Comparison of ENCODE assay signal across 8 cellular contexts in genomic region chr17:17641621-17642409, GRCh38. TPM values are rescaled to one million over a fixed set of nuclear protein-coding genes. Genes with fewer than 3 reads are reported as not detected.
DNase-seq lines count a peak whose midpoint lies in the region; ATAC-seq, FAIRE-seq and TF ChIP-seq lines count a peak whose summit lies in the region.

No MANE protein-coding gene starts in this region.

- no peaks in the 10 kb centered on the region for H3K36me3 Mint-ChIP-seq in activated B cell treated with CpG ODN at 0.5 μM for 24 hours (ENCODE audit: low read depth)

- H3K9me1 ChIP-seq in keratinocyte (ENCODE audit: control insufficient read depth, extremely low read depth, insufficient read depth, low read length): no peaks in the 10 kb centered on the region

- H3K4me1 ChIP-seq in keratinocyte (ENCODE audit: control insufficient read depth, extremely low read depth, insufficient read depth, low read length): no peaks in the 10 kb centered on the region

- H3K4me2 ChIP-seq in keratinocyte (ENCODE audit: control insufficient read depth, extremely low read depth, insufficient read depth, low read depth, low read length): no peak overlapping the region

- H2AFZ ChIP-seq in keratinocyte (ENCODE audit: control insufficient read depth, low read length): no peak overlapping the region

- DNase-seq in ACHN: peak; percentile 73
- DNase-seq in H4 (ENCODE audit: low spot score): peak; percentile 69
- peak; percentile 46 for DNase-seq in NCI-H226
- peak; percentile 67 for DNase-seq in activated B cell treated with CpG ODN at 0.5 μM for 24 hours
- peak in 56 of 61 donors; percentile 10 to 83 (median 52) for DNase-seq in caudate nucleus (lab: John Stamatoyannopoulos, UW)
- no peak for DNase-seq in keratinocyte (ENCODE audit: low read depth, low spot score)
- peak; percentile 60 to 73 for DNase-seq in stimulated activated CD4-positive, alpha-beta T cell treated with anti-CD3 and anti-CD28 coated beads, Interleukin-1b, Interleukin-23, amount 100 ng/mL, for 1 hour (ENCODE audit: low read depth in 2 of 2)

- no peak overlapping the region for H3K27ac ChIP-seq in caudate nucleus (ENCODE audit: low read depth, low read length)
- no peak overlapping the region for H3K27ac ChIP-seq in keratinocyte (ENCODE audit: control insufficient read depth, insufficient read depth, low read length)

- peak; percentile 88 for FAIRE-seq in keratinocyte (lab: Jason Lieb, UNC)

- no peaks in the 10 kb centered on the region for H3K36me3 ChIP-seq in keratinocyte (ENCODE audit: control insufficient read depth in 2 of 2, extremely low read depth in 1 of 2, insufficient read depth in 2 of 2, low read length in 2 of 2)

- H3K4me3 Mint-ChIP-seq in activated B cell treated with CpG ODN at 0.5 μM for 24 hours: no peak overlapping the region

- no peak overlapping the region for H3K9ac ChIP-seq in keratinocyte (ENCODE audit: control insufficient read depth, extremely low read depth, insufficient read depth, low read length)

- CTCF ChIA-PET in activated B cell treated with CpG ODN at 0.5 μM for 24 hours (lab: Charles Lee): interaction anchor here (0.8 to 4.1 kb wide), 7 partner anchors 9 to 287 kb away, joined by 3 to 65 read pairs (median 8); partner anchors contain the start of gene RASD1

- H3K27ac Mint-ChIP-seq in activated B cell treated with CpG ODN at 0.5 μM for 24 hours: no peak overlapping the region

- H3K27me3 Mint-ChIP-seq in activated B cell treated with CpG ODN at 0.5 μM for 24 hours: peaks cover 4% of the 10 kb centered on the region

- TF ChIP-seq CTCF in activated B cell treated with CpG ODN at 0.5 μM for 24 hours (IDR thresholded peaks at IDR 0.05) (peak; percentile 70), keratinocyte (optimal IDR thresholded peaks at IDR 0.05 in 1 of 3, IDR thresholded peaks at IDR 0.05 in 1 of 3, conservative IDR thresholded peaks at IDR 0.05 in 1 of 3; ENCODE audit: extremely low read depth in 1 of 3, insufficient read depth in 2 of 3, low read length in 3 of 3) (peak; percentile 80 to 93 (median 93))

- H3K27me3 ChIP-seq in keratinocyte (ENCODE audit: control insufficient read depth, extremely low read depth, insufficient read depth, low read length): peaks cover 6% of the 10 kb centered on the region

- in situ Hi-C loops in ACHN (cut with HindIII; ENCODE audit: low pct_ligation_motif_present, low pct_unique_long_range_greater_than_20kb, low sequenced_read_pairs): no loop called here

- H4K20me1 ChIP-seq in keratinocyte (ENCODE audit: control insufficient read depth, extremely low read depth, insufficient read depth, low read length): no peaks in the 10 kb centered on the region

- intact Hi-C loops in activated B cell treated with CpG ODN at 0.5 μM for 24 hours (cut with micrococcal nuclease): loop anchor here (1.0 to 5.0 kb wide), 5 partner anchors 146 to 640 kb away; partner anchors contain the start of gene RASD1

- ATAC-seq in activated B cell treated with CpG ODN at 0.5 μM for 24 hours (ENCODE audit: low read depth) (peak; percentile 94), GM18502 (IDR thresholded peaks at IDR 0.05; ENCODE audit: poor library complexity, unreplicated experiment) (no peak)

- no peaks in the 10 kb centered on the region for H3K9me3 ChIP-seq in keratinocyte (ENCODE audit: control insufficient read depth, low read depth, low read length)

- dilution Hi-C loops in keratinocyte (cut with MboI; ENCODE audit: extremely low pct_ligation_motif_present, low sequenced_read_pairs): no loop called here

- no peaks in the 10 kb centered on the region for H3K4me1 Mint-ChIP-seq in activated B cell treated with CpG ODN at 0.5 μM for 24 hours

- H3K4me3 ChIP-seq in keratinocyte (ENCODE audit: control insufficient read depth in 2 of 3, extremely low read depth in 1 of 3, insufficient read depth in 2 of 3, low read depth in 1 of 3, low read length in 3 of 3): no peak overlapping the region

- POLR2A ChIA-PET in activated B cell treated with CpG ODN at 0.5 μM for 24 hours (lab: Charles Lee): interaction anchor here (0.5 to 0.6 kb wide), 2 partner anchors 14 to 489 kb away, joined by 3 read pairs; no protein-coding TSS in a partner anchor

- H3K79me2 ChIP-seq in keratinocyte (ENCODE audit: control insufficient read depth, insufficient read depth, low read length): no peaks in the 10 kb centered on the region

- no peaks in the 10 kb centered on the region for H3K9me3 Mint-ChIP-seq in activated B cell treated with CpG ODN at 0.5 μM for 24 hours

RNA-seq across cellular contexts. Expression of gene RAI1, which starts 39.4 kb away (rescaled TPM):
- total RNA-seq in H4 (2014; rRNA removed; shearing (Covaris generic)): 2.4 and 3.6 TPM in 2 replicates
- total RNA-seq in activated B cell treated with CpG ODN at 0.5 μM for 24 hours: 26.7 and 31.2 TPM in 2 replicates
- polyA plus RNA-seq in keratinocyte: 2.6 to 3.8 TPM (median 3.2 TPM) in 3 replicates
- polyA plus RNA-seq in keratinocyte (2011; ENCODE audit: low read depth): 4.4 TPM
- polyA plus RNA-seq in keratinocyte (2011; cell fraction: cytosol; rRNA removed): 1.5 and 4.3 TPM in 2 replicates
- 12.7 and 22.4 TPM in 2 replicates for polyA plus RNA-seq in keratinocyte (2011; cell fraction: nucleus; rRNA removed)
- 7.9 and 17.1 TPM in 2 replicates for polyA plus RNA-seq in keratinocyte (2012; ENCODE audit: low replicate concordance)
- 7.0 to 17.7 TPM (median 7.2 TPM) in 3 replicates for polyA minus RNA-seq in keratinocyte
- 12.1 TPM for polyA minus RNA-seq in keratinocyte (2011; cell fraction: cytosol; rRNA and poly(A)+ RNA removed)
- 16.7 and 20.6 TPM in 2 replicates for polyA minus RNA-seq in keratinocyte (2011; cell fraction: nucleus; rRNA and poly(A)+ RNA removed)

RNA-seq across cellular contexts. Expression of gene PEMT, which starts 50.3 kb away (rescaled TPM):
- total RNA-seq in H4 (2014; rRNA removed; shearing (Covaris generic)): 51.5 and 57.2 TPM in 2 replicates
- total RNA-seq in activated B cell treated with CpG ODN at 0.5 μM for 24 hours: 11.4 and 12.2 TPM in 2 replicates
- 17.7 to 23.7 TPM (median 18.6 TPM) in 3 replicates for polyA plus RNA-seq in keratinocyte
- 5.2 TPM for polyA plus RNA-seq in keratinocyte (2011; ENCODE audit: low read depth)
- polyA plus RNA-seq in keratinocyte (2011; cell fraction: cytosol; rRNA removed): 14.9 and 32.2 TPM in 2 replicates
- 10.1 and 15.3 TPM in 2 replicates for polyA plus RNA-seq in keratinocyte (2011; cell fraction: nucleus; rRNA removed)
- polyA plus RNA-seq in keratinocyte (2012; ENCODE audit: low replicate concordance): 24.9 and 27.2 TPM in 2 replicates
- 9.8 to 53.1 TPM (median 10.8 TPM) in 3 replicates for polyA minus RNA-seq in keratinocyte
- polyA minus RNA-seq in keratinocyte (2011; cell fraction: cytosol; rRNA and poly(A)+ RNA removed): 28.0 TPM
- polyA minus RNA-seq in keratinocyte (2011; cell fraction: nucleus; rRNA and poly(A)+ RNA removed): 3.6 and 4.6 TPM in 2 replicates
